Comparison of ENCODE assay signal across 8 cellular contexts in the genomic region with DNA sequence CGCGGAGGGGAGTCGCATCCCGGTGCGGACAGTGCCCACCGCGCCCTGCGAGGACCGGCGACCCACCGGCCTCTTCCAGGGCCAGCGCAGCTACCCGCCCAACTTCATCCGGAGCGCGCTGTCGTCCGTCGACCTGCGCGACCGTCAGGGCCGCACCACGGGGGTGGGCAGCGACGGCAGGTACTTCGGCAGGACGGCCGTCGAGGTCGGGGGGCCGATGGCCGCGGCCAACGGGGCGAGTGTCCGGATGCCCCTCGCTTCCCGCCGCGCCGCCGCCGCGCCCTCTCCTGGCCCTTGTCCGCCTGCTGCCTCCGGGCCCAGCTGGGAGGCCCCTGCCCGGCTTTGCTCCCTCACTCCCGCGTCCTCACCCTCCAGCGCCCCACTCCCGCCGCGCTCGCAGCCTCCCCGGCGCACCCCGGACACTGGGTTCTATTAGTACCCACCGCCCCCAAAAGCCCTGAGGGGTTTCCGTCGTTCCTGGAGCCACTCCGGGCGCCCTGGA. TPM values are rescaled to one million over a fixed set of nuclear protein-coding genes. Genes with fewer than 3 reads are reported as not detected.
DNase-seq lines count a peak whose midpoint lies in the region; ATAC-seq and TF ChIP-seq lines count a peak whose summit lies in the region.
"Not testable (repeated sequence)": the region's sequence is repeated elsewhere in the genome, so short reads cannot be mapped to it uniquely, and the experiment has no call there.

No MANE protein-coding gene starts in this region.

- H3K4me1 Mint-ChIP-seq in activated naive CD4-positive, alpha-beta T cell treated with anti-CD3 and anti-CD28 coated beads, Interleukin-2, amount 10 ng/mL, durations not matched to agents 7 days and 5 days, result not testable (repeated sequence)

- not testable (repeated sequence) for TF ChIP-seq EP300 in transverse colon (IDR thresholded peaks at IDR 0.05; ENCODE audit: low read depth)

- H3K27me3 ChIP-seq in SJCRH30; right cardiac atrium (ENCODE audit: control insufficient read depth, insufficient read depth); mononuclear cell (ENCODE audit: insufficient read depth, low read length); transverse colon: not testable (repeated sequence)
- H3K27me3 ChIP-seq in ectodermal cell (ENCODE audit: control insufficient read depth, insufficient read depth, low read length, poor library complexity, severe bottlenecking), result peaks cover 46% of the 10 kb centered on the region

- peaks cover 31% of the 10 kb centered on the region for H3K27me3 Mint-ChIP-seq in activated naive CD4-positive, alpha-beta T cell treated with anti-CD3 and anti-CD28 coated beads, Interleukin-2, amount 10 ng/mL, durations not matched to agents 7 days and 5 days

- not testable (repeated sequence) for H3K9me3 Mint-ChIP-seq in activated naive CD4-positive, alpha-beta T cell treated with anti-CD3 and anti-CD28 coated beads, Interleukin-2, amount 10 ng/mL, durations not matched to agents 7 days and 5 days

- H3K36me3 Mint-ChIP-seq in activated naive CD4-positive, alpha-beta T cell treated with anti-CD3 and anti-CD28 coated beads, Interleukin-2, amount 10 ng/mL, durations not matched to agents 7 days and 5 days, result not testable (repeated sequence)

- in situ Hi-C loops in transverse colon (cut with MboI; ENCODE audit: low pct_ligation_motif_present in 1 of 4, low pct_unique_long_range_greater_than_20kb in 1 of 4, low sequenced_read_pairs in 3 of 4), result not testable (repeated sequence)

- CTCF ChIA-PET in activated naive CD4-positive, alpha-beta T cell treated with anti-CD3 and anti-CD28 coated beads, Interleukin-2, amount 10 ng/mL, durations not matched to agents 7 days and 5 days (lab: Charles Lee), result not testable (repeated sequence)

- TF ChIP-seq CTCF in transverse colon (IDR thresholded peaks at IDR 0.05), result not testable (repeated sequence)

- peak overlapping the region; percentile 96 for H3K4me3 ChIP-seq in SJCRH30
- H3K4me3 ChIP-seq in ectodermal cell (ENCODE audit: insufficient read depth, low read depth, low read length), result peak overlapping the region; percentile 26
- H3K4me3 ChIP-seq in right cardiac atrium (ENCODE audit: low read length), result peak overlapping the region; percentile 59
- H3K4me3 ChIP-seq in mononuclear cell (ENCODE audit: low read length), result peak overlapping the region; percentile 34
- H3K4me3 ChIP-seq in transverse colon, result peak overlapping the region; percentile 49 to 73 (median 61)

- not testable (repeated sequence) for TF ChIP-seq POLR2A in transverse colon (IDR thresholded peaks at IDR 0.05)

- intact Hi-C loops in right cardiac atrium (cut with DNase I); transverse colon (cut with DNase I; ENCODE audit: low total_unique reads): not testable (repeated sequence)

- H3K27ac ChIP-seq in SJCRH30 (peak overlapping the region; percentile 28; the same call in 1 of the 2 replicates), transverse colon (peak overlapping the region; percentile 80 to 90 (median 84))
- H3K27ac ChIP-seq in ectodermal cell (ENCODE audit: insufficient read depth, low read depth, low read length, poor library complexity, severe bottlenecking); right cardiac atrium (ENCODE audit: low read length): not testable (repeated sequence)

- H3K4me3 Mint-ChIP-seq in activated naive CD4-positive, alpha-beta T cell treated with anti-CD3 and anti-CD28 coated beads, Interleukin-2, amount 10 ng/mL, durations not matched to agents 7 days and 5 days, result peak overlapping the region; percentile 75

- H3K9me3 ChIP-seq in SJCRH30 (replicated peaks); ectodermal cell (ENCODE audit: control insufficient read depth, low read length); right cardiac atrium (ENCODE audit: control insufficient read depth, low read length); mononuclear cell (ENCODE audit: low read depth, low read length); transverse colon: not testable (repeated sequence)

- not testable (repeated sequence) for H3K36me3 ChIP-seq in SJCRH30; ectodermal cell (ENCODE audit: control insufficient read depth, insufficient read depth, low read length); transverse colon

- peak; percentile 64 to 70 for ATAC-seq in right cardiac atrium

- WGBS in ectodermal cell, 2 experiments, result 0 to 1% methylated on average over 59 of the region's 63 CpGs
- WGBS in right cardiac atrium, result under 1% methylated on average over 58 of the region's 63 CpGs
- 4% methylated on average over 16 to 21 of the region's 63 CpGs for WGBS in transverse colon (ENCODE audit: low coverage in 1 of 2), 2 donors

- not testable (repeated sequence) for H3K27ac Mint-ChIP-seq in activated naive CD4-positive, alpha-beta T cell treated with anti-CD3 and anti-CD28 coated beads, Interleukin-2, amount 10 ng/mL, durations not matched to agents 7 days and 5 days

- DNase-seq in EL, result peak; percentile 2
- DNase-seq in SJCRH30, result peak; percentile 21 to 27
- not testable (repeated sequence) for DNase-seq in activated naive CD4-positive, alpha-beta T cell treated with anti-CD3 and anti-CD28 coated beads, Interleukin-2, amount 10 ng/mL, durations not matched to agents 7 days and 5 days; transverse colon
- peak in 2 of 3 donors; percentile 12 to 47 for DNase-seq in right cardiac atrium
- DNase-seq in retina, result peak; percentile 48

- H3K4me1 ChIP-seq in SJCRH30; ectodermal cell (ENCODE audit: control insufficient read depth, insufficient read depth, low read length); right cardiac atrium (ENCODE audit: control insufficient read depth, insufficient read depth, low read length); mononuclear cell (ENCODE audit: insufficient read depth, low read length); transverse colon: not testable (repeated sequence)

RNA-seq across cellular contexts. Expression of gene FOXD4L1, which starts 43.6 kb away (rescaled TPM):
- 0.43 and 1.0 TPM in 2 replicates for total RNA-seq in SJCRH30 (2014; rRNA removed; shearing (Covaris generic))
- polyA plus RNA-seq in ectodermal cell (2013, experiment 1 of 4), result not detected
- polyA plus RNA-seq in ectodermal cell (2013, experiment 2 of 4), result 0.09 TPM
- polyA plus RNA-seq in ectodermal cell (2013, experiment 3 of 4), result not detected
- not detected for polyA plus RNA-seq in ectodermal cell (2013, experiment 4 of 4)
- total RNA-seq in right cardiac atrium (under 1 TPM in 2 of 4 donors, not detected in 2; 0.11 to 0.18 TPM), mononuclear cell (0.10 TPM), transverse colon (under 1 TPM in 1 of 4 donors, not detected in 3; 0.16 TPM)
- polyA plus RNA-seq in right cardiac atrium, result 0.07 TPM

Comparison
In these comparisons a context has a peak if more than half of its experiments do, and no peak if none do; other contexts are left out.
1. H3K4me3 ChIP-seq: peak in every context shown above with its lines; median percentile 96 in SJCRH30; 61 in transverse colon; 59 in right cardiac atrium; 34 in mononuclear cell; 26 in ectodermal cell.